ENCODE assay signal across 11 cellular contexts in the genomic region with DNA sequence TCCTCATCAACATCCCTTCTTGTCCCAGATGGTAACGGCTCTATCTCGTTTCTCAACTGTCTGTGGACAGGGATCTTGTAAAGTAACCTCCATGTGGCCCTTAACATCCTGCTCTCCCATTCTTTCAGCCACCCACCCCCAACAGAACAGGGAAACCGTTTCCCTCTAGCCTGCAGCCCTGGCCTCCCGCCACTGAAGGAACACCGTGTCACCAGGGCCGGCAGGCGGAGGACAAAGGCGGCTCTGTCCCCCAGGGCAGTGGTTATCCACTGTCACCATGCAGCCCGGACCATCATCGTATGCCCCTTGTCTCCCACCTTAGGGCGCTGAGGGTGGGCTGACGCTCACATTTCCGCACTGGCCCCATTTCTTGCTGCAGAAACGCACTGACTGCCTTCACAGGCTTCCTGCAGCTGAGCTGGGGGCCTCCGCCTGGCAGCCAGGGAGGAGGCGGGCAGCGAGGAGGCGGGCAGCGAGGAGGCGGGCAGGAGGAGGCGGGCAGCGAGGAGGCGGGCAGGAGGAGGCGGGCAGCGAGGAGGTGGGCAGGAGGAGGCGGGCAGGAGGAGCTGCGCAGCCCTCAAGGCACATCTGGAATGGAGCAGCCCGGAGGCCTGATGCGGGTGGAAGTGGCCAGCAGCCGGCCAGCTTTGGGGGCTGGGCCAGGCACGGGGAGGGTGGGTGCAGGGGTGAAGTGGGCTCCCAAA. TPM values are rescaled to one million over a fixed set of nuclear protein-coding genes. Genes with fewer than 3 reads are reported as not detected.
A peak's percentile ranks its signal among the peaks of the same experiment; 100 is the strongest.
DNase-seq lines count a peak whose midpoint lies in the region; ATAC-seq and TF ChIP-seq lines count a peak whose summit lies in the region.
"Had no signal": no experiment of that assay in that cellular context is flagged by ENCODE, and none has a peak within 500 bp of the region (broad histone marks: within the 10 kb centered on the region; RNA-seq: fewer than 3 reads in every experiment).

No MANE protein-coding gene starts in this region.

- no peak overlapping the region for H2BK120ac ChIP-seq in mesendoderm (ENCODE audit: low read depth, low read length)

- H3K79me2 ChIP-seq in mesendoderm (ENCODE audit: control insufficient read depth, insufficient read depth, low read length), result no peaks in the 10 kb centered on the region

- H3K9ac ChIP-seq in mesendoderm (ENCODE audit: low read length), result no peak overlapping the region

- DNase-seq in C1 segment of cervical spinal cord (lab: John Stamatoyannopoulos, UW), result peak in 11 of 14 donors; percentile 21 to 80 (median 55)
- peak; percentile 18 for DNase-seq in NOMO-1 treated with dmso at 0.1 percent for 144 hours (lab: John Stamatoyannopoulos, UW; ENCODE audit: unreplicated experiment)
- DNase-seq in ecto neural progenitor cell (ENCODE audit: low spot score), result peak; percentile 43
- no peak for DNase-seq in natural killer cell
- DNase-seq in mesendoderm, result no peak
- DNase-seq in islet precursor cell, result no peak
- DNase-seq: DMS79 treated with DMSO at 0.1 percent for 48 hours, SIG-M5 had no signal

- H3K27me3 Mint-ChIP-seq in natural killer cell (ENCODE audit: low read depth in 2 of 2), result peaks cover 0 to 6% of the 10 kb centered on the region in 2 donors
- peaks cover 49% of the 10 kb centered on the region for H3K27me3 Mint-ChIP-seq in stimulated activated memory B cell treated with anti-CD40 and anti-IgM and Interleukin-4, amounts not matched to agents 10 μg/mL and 1 μg/mL and 100 μg/mL, for 72 hours

- peak; percentile 26 to 66 (median 54) for ATAC-seq in natural killer cell
- ATAC-seq in GM21619 (IDR thresholded peaks at IDR 0.05; ENCODE audit: unreplicated experiment), result no peak
- no peak for ATAC-seq in stimulated activated memory B cell treated with anti-CD40 and anti-IgM and Interleukin-4, amounts not matched to agents 10 μg/mL and 1 μg/mL and 100 μg/mL, for 72 hours

- no peak overlapping the region for H4K8ac ChIP-seq in mesendoderm (ENCODE audit: low read depth, low read length)

- no peaks in the 10 kb centered on the region for H3K36me3 Mint-ChIP-seq in natural killer cell
- no peaks in the 10 kb centered on the region for H3K36me3 Mint-ChIP-seq in stimulated activated memory B cell treated with anti-CD40 and anti-IgM and Interleukin-4, amounts not matched to agents 10 μg/mL and 1 μg/mL and 100 μg/mL, for 72 hours

- H3K18ac ChIP-seq in mesendoderm (ENCODE audit: low read length), result no peak overlapping the region

- no peak overlapping the region for H3K4me3 ChIP-seq in mesendoderm (ENCODE audit: low read length)
- H3K4me3 ChIP-seq: smooth muscle cell had no signal

- H3K56ac ChIP-seq in mesendoderm (ENCODE audit: low read length), result no peak overlapping the region

- WGBS in mesendoderm (ENCODE audit: extremely low coverage, insufficient coverage, low lambda C conversion rate), result no CpG with 5 or more reads among the region's 31 CpGs

- no peak overlapping the region for H2AK5ac ChIP-seq in mesendoderm (ENCODE audit: low read length)

- TF ChIP-seq CTCF in natural killer cell (IDR thresholded peaks at IDR 0.05), result no peak

- H2BK15ac ChIP-seq in mesendoderm (replicated peaks; ENCODE audit: low read depth), result no peak overlapping the region

- no peaks in the 10 kb centered on the region for H3K79me1 ChIP-seq in mesendoderm (ENCODE audit: low read length)

- H3K4me1 ChIP-seq in mesendoderm (ENCODE audit: control insufficient read depth, low read depth, low read length), result no peaks in the 10 kb centered on the region

- H3K4me2 ChIP-seq in mesendoderm (ENCODE audit: low read length), result no peak overlapping the region
- H3K4me2 ChIP-seq: smooth muscle cell had no signal

- H3K9me3 Mint-ChIP-seq in natural killer cell, result no peaks in the 10 kb centered on the region
- no peaks in the 10 kb centered on the region for H3K9me3 Mint-ChIP-seq in stimulated activated memory B cell treated with anti-CD40 and anti-IgM and Interleukin-4, amounts not matched to agents 10 μg/mL and 1 μg/mL and 100 μg/mL, for 72 hours

- H2BK5ac ChIP-seq in mesendoderm (ENCODE audit: low read length), result no peak overlapping the region

- H4K5ac ChIP-seq in mesendoderm (ENCODE audit: low read length), result no peak overlapping the region

- H3K23ac ChIP-seq in mesendoderm (ENCODE audit: low read length), result no peak overlapping the region

- intact Hi-C loops in natural killer cell (cut with micrococcal nuclease), result no loop called here

- no peaks in the 10 kb centered on the region for H3K36me3 ChIP-seq in mesendoderm (ENCODE audit: control insufficient read depth, insufficient read depth, low read length)

- no peak overlapping the region for H3K4ac ChIP-seq in mesendoderm (ENCODE audit: low read depth, low read length)

- H3K4me3 Mint-ChIP-seq in natural killer cell, result no peak overlapping the region
- H3K4me3 Mint-ChIP-seq in stimulated activated memory B cell treated with anti-CD40 and anti-IgM and Interleukin-4, amounts not matched to agents 10 μg/mL and 1 μg/mL and 100 μg/mL, for 72 hours, result no peak overlapping the region

- H3K27ac ChIP-seq in mesendoderm (ENCODE audit: low read depth, low read length), result no peak overlapping the region

- H3K27ac Mint-ChIP-seq in natural killer cell, result peak overlapping the region in 1 of 2 donors; percentile 18
- H3K27ac Mint-ChIP-seq in stimulated activated memory B cell treated with anti-CD40 and anti-IgM and Interleukin-4, amounts not matched to agents 10 μg/mL and 1 μg/mL and 100 μg/mL, for 72 hours, result no peak overlapping the region

- no peaks in the 10 kb centered on the region for H3K27me3 ChIP-seq in mesendoderm (ENCODE audit: insufficient read depth, low read length, poor library complexity)

- H3K4me1 Mint-ChIP-seq in natural killer cell, result peaks cover 0 to 12% of the 10 kb centered on the region in 2 donors
- H3K4me1 Mint-ChIP-seq in stimulated activated memory B cell treated with anti-CD40 and anti-IgM and Interleukin-4, amounts not matched to agents 10 μg/mL and 1 μg/mL and 100 μg/mL, for 72 hours, result no peaks in the 10 kb centered on the region

RNA-seq across cellular contexts. Expression of gene KIAA0232, which starts 20.8 kb away (rescaled TPM):
- 10 to 100 TPM; 24.7 to 30.3 (median 28.6) TPM for total RNA-seq in natural killer cell
- polyA plus RNA-seq in mesendoderm (2013, experiment 1 of 2), result 8.7 TPM
- 9.1 TPM for polyA plus RNA-seq in mesendoderm (2013, experiment 2 of 2)

RNA-seq across cellular contexts. Expression of gene BLOC1S4, which starts 45.7 kb away (rescaled TPM):
- total RNA-seq in natural killer cell, result 10 to 100 TPM; 18.9 to 20.1 (median 20.0) TPM
- polyA plus RNA-seq in mesendoderm (2013, experiment 1 of 2), result 16.0 TPM
- polyA plus RNA-seq in mesendoderm (2013, experiment 2 of 2), result 15.6 TPM

RNA-seq across cellular contexts. Expression of gene MRFAP1L1, which starts 52.0 kb away (rescaled TPM):
- 10 to 100 TPM; 38.4 to 60.9 (median 40.8) TPM for total RNA-seq in natural killer cell
- polyA plus RNA-seq in mesendoderm (2013, experiment 1 of 2), result 51.6 TPM
- 51.1 TPM for polyA plus RNA-seq in mesendoderm (2013, experiment 2 of 2)

Comparison
In these comparisons a context has a peak if more than half of its experiments do, and no peak if none do; other contexts are left out.
1. DNase-seq: peak in C1 segment of cervical spinal cord (11 of 14), NOMO-1 treated with dmso at 0.1 percent for 144 hours (single experiment) and ecto neural progenitor cell (single experiment); none in natural killer cell (single experiment), mesendoderm (single experiment) and islet precursor cell (single experiment).
2. ATAC-seq: peak in natural killer cell (3 of 3); none in GM21619 (single experiment) and stimulated activated memory B cell treated with anti-CD40 and anti-IgM and Interleukin-4, amounts not matched to agents 10 μg/mL and 1 μg/mL and 100 μg/mL, for 72 hours (single experiment).